Comparison of ENCODE assay signal across 24 cellular contexts in genomic region chr1:15360681-15361080, GRCh38. TPM values are rescaled to one million over a fixed set of nuclear protein-coding genes. Genes with fewer than 3 reads are reported as not detected.
A peak's percentile ranks its signal among the peaks of the same experiment; 100 is the strongest.
DNase-seq lines count a peak whose midpoint lies in the region; ATAC-seq and TF ChIP-seq lines count a peak whose summit lies in the region.
"Had no signal": no experiment of that assay in that cellular context is flagged by ENCODE, and none has a peak within 500 bp of the region (broad histone marks: within the 10 kb centered on the region; RNA-seq: fewer than 3 reads in every experiment).

No MANE protein-coding gene starts in this region.

- H3K27ac ChIP-seq in GM23338 (ENCODE audit: low read depth) (no peak overlapping the region), neuronal stem cell (replicated peaks; ENCODE audit: low read length) (no peak overlapping the region)
- H3K27ac ChIP-seq: BLaER1 treated with 17β-estradiol and CSF1 and Interleukin-3, amounts not matched to agents 10 nM and 100 nM; C4-2B had no signal

- no peak overlapping the region for H3K4ac ChIP-seq in neuronal stem cell (ENCODE audit: low read length)

- no peak overlapping the region for H2BK5ac ChIP-seq in neuronal stem cell (ENCODE audit: low read length)

- no peaks in the 10 kb centered on the region for H3K9me2 ChIP-seq in GM23338 (ENCODE audit: insufficient read depth)

- H3K14ac ChIP-seq in neuronal stem cell (ENCODE audit: low read length): no peak overlapping the region

- no peak for ATAC-seq in GM23338
- ATAC-seq: GM12878 had no signal

- no peak overlapping the region for H2BK12ac ChIP-seq in neuronal stem cell (ENCODE audit: low read length)

- H3K36me3 Mint-ChIP-seq in GM23338 (ENCODE audit: low read depth): no peaks in the 10 kb centered on the region
- no peaks in the 10 kb centered on the region for H3K36me3 Mint-ChIP-seq in neural crest cell (ENCODE audit: low read depth)
- H3K36me3 Mint-ChIP-seq: CD4-positive, alpha-beta memory T cell; CD4-positive, CD25-positive, alpha-beta regulatory T cell; CD8-positive, alpha-beta memory T cell had no signal

- H2AK5ac ChIP-seq in neuronal stem cell (ENCODE audit: low read depth, low read length): no peak overlapping the region

- no peaks in the 10 kb centered on the region for H3K36me3 ChIP-seq in GM23338 (ENCODE audit: insufficient read depth)
- no peaks in the 10 kb centered on the region for H3K36me3 ChIP-seq in neuronal stem cell (replicated peaks in 1 of 2; ENCODE audit: control insufficient read depth in 2 of 2, insufficient read depth in 2 of 2, low read length in 2 of 2)
- H3K36me3 ChIP-seq: BLaER1 treated with 17β-estradiol and CSF1 and Interleukin-3, amounts not matched to agents 10 nM and 100 nM had no signal

- no CpG with 5 or more reads among the region's 14 CpGs for WGBS in neuronal stem cell (ENCODE audit: extremely low coverage in 2 of 2, insufficient read length in 2 of 2, insufficient replicate concordance in 1 of 2), 2 donors

- H3F3A ChIP-seq in GM23338 (replicated peaks; ENCODE audit: low read depth): no peaks in the 10 kb centered on the region

- H3K9me3 Mint-ChIP-seq in GM23338: no peaks in the 10 kb centered on the region
- peaks cover 3% of the 10 kb centered on the region for H3K9me3 Mint-ChIP-seq in neural crest cell
- H3K9me3 Mint-ChIP-seq: CD4-positive, alpha-beta memory T cell; CD4-positive, CD25-positive, alpha-beta regulatory T cell; CD8-positive, alpha-beta memory T cell had no signal

- H3K27me3 Mint-ChIP-seq in GM23338 (ENCODE audit: insufficient read depth, low read depth, poor library complexity) (peaks cover 2% of the 10 kb centered on the region), neural crest cell (ENCODE audit: low read depth) (no peaks in the 10 kb centered on the region)
- H3K27me3 Mint-ChIP-seq: B cell; CD4-positive, alpha-beta memory T cell had no signal

- H3K27me3 ChIP-seq in GM23338 (ENCODE audit: insufficient read depth) (no peaks in the 10 kb centered on the region), neuronal stem cell (ENCODE audit: control insufficient read depth in 3 of 3, insufficient read depth in 3 of 3, low read depth in 1 of 3, low read length in 3 of 3) (no peaks in the 10 kb centered on the region)
- H3K27me3 ChIP-seq: BLaER1 treated with 17β-estradiol and CSF1 and Interleukin-3, amounts not matched to agents 10 nM and 100 nM had no signal

- no peaks in the 10 kb centered on the region for H3K9me3 ChIP-seq in neuronal stem cell (replicated peaks in 1 of 2; ENCODE audit: control insufficient read depth in 2 of 2, insufficient read depth in 1 of 2, low read depth in 1 of 2, low read length in 2 of 2)
- H3K9me3 ChIP-seq: BLaER1 treated with 17β-estradiol and CSF1 and Interleukin-3, amounts not matched to agents 10 nM and 100 nM had no signal

- no peak overlapping the region; the same call in 1 of the 2 replicates for H3K27ac Mint-ChIP-seq in GM23338
- H3K27ac Mint-ChIP-seq in neural crest cell (ENCODE audit: unreplicated experiment): peak overlapping the region; percentile 10
- H3K27ac Mint-ChIP-seq: B cell; CD4-positive, CD25-positive, alpha-beta regulatory T cell had no signal

- no peak overlapping the region for H3K23ac ChIP-seq in neuronal stem cell (ENCODE audit: low read depth, low read length, poor library complexity)

- H3K4me1 ChIP-seq in GM23338 (ENCODE audit: insufficient read depth) (peaks cover 7% of the 10 kb centered on the region; the same call in 1 of the 2 replicates), neuronal stem cell (ENCODE audit: control insufficient read depth in 2 of 2, insufficient read depth in 1 of 2, low read depth in 1 of 2, low read length in 2 of 2) (peaks cover 6 to 19% of the 10 kb centered on the region in 2 donors)

- H3K4me1 Mint-ChIP-seq in GM23338 (peaks cover 5% of the 10 kb centered on the region; the same call in 2 of the 3 replicates), neural crest cell (peaks cover 51% of the 10 kb centered on the region)
- H3K4me1 Mint-ChIP-seq: B cell had no signal

- H4K20me1 ChIP-seq in GM23338 (replicated peaks; ENCODE audit: insufficient read depth): no peaks in the 10 kb centered on the region
- H4K20me1 ChIP-seq: BLaER1 treated with 17β-estradiol and CSF1 and Interleukin-3, amounts not matched to agents 10 nM and 100 nM had no signal

- no peaks in the 10 kb centered on the region for H3K79me2 ChIP-seq in GM23338 (replicated peaks; ENCODE audit: insufficient read depth)

- H3K4me2 ChIP-seq in GM23338 (no peak overlapping the region), neuronal stem cell (ENCODE audit: insufficient read depth, low read length, poor library complexity, severe bottlenecking) (no peak overlapping the region)
- H3K4me2 ChIP-seq: BLaER1 treated with 17β-estradiol and CSF1 and Interleukin-3, amounts not matched to agents 10 nM and 100 nM had no signal

- DNase-seq in GM23338 (ENCODE audit: low spot score) (no peak), neural crest cell (ENCODE audit: low read depth, low spot score) (peak; percentile 10), neuronal stem cell (ENCODE audit: low spot score) (no peak), activated gamma-delta T cell (lab: John Stamatoyannopoulos, UW) (no peak), SW 1271 (lab: John Stamatoyannopoulos, UW) (no peak), T-helper 1 cell (no peak), NCI-H2196 treated with DMSO at 0.1 percent for 48 hours (lab: John Stamatoyannopoulos, UW; ENCODE audit: unreplicated experiment) (no peak)
- DNase-seq: 8988T; AML-193; CD4-positive, alpha-beta memory T cell; CD4-positive, CD25-positive, alpha-beta regulatory T cell; CD8-positive, alpha-beta memory T cell; COR-L47; DMS 273 treated with DMSO at 0.1 percent for 48 hours; DMS153; DMS53; DMS79; DND-41; EL; GDM1 had no signal

- H3K4me3 Mint-ChIP-seq in GM23338 (no peak overlapping the region), neural crest cell (no peak overlapping the region)
- H3K4me3 Mint-ChIP-seq: B cell; CD4-positive, alpha-beta memory T cell; CD8-positive, alpha-beta memory T cell had no signal

- H4K91ac ChIP-seq in neuronal stem cell (ENCODE audit: low read depth, low read length, poor library complexity): no peak overlapping the region

- H4K8ac ChIP-seq in neuronal stem cell (ENCODE audit: low read depth, low read length): no peak overlapping the region

- no peak overlapping the region for H3K4me3 ChIP-seq in GM23338
- H3K4me3 ChIP-seq in neuronal stem cell (ENCODE audit: low read length in 2 of 2): no peak overlapping the region
- H3K4me3 ChIP-seq: BLaER1 treated with 17β-estradiol and CSF1 and Interleukin-3, amounts not matched to agents 10 nM and 100 nM; GM12878 had no signal

- H3K18ac ChIP-seq in neuronal stem cell (ENCODE audit: low read length): no peak overlapping the region

- 0 out of 2 replicates have a peak overlapping the region, but pooled peaks have one; percentile 38 for H2AFZ ChIP-seq in GM23338
- peak overlapping the region; percentile 50 for H2AFZ ChIP-seq in neuronal stem cell (ENCODE audit: low read length)

- TF ChIP-seq CTCF in GM23338 (conservative IDR thresholded peaks at IDR 0.05; ENCODE audit: low read depth in 2 of 2) (no peak), neural crest cell (conservative IDR thresholded peaks at IDR 0.05) (no peak)

- no peaks in the 10 kb centered on the region for H3K79me1 ChIP-seq in neuronal stem cell (ENCODE audit: low read depth, low read length)

- no peak overlapping the region for H2BK120ac ChIP-seq in neuronal stem cell (ENCODE audit: low read depth, low read length)

- no peak overlapping the region for H2BK15ac ChIP-seq in neuronal stem cell (ENCODE audit: low read length)

- no peak overlapping the region for H3K9ac ChIP-seq in neuronal stem cell (ENCODE audit: low read depth, low read length, poor library complexity)
- H3K9ac ChIP-seq: BLaER1 treated with 17β-estradiol and CSF1 and Interleukin-3, amounts not matched to agents 10 nM and 100 nM had no signal

TF ChIP-seq in GM23338, 12 proteins besides CTCF, POLR2A, EP300 and RAD21 (continues in another document):
- TF ChIP-seq EZH2phosphoT487 (IDR thresholded peaks at IDR 0.05; ENCODE audit: unreplicated experiment) (no peak), REST (IDR thresholded peaks at IDR 0.05; ENCODE audit: unreplicated experiment) (no peak)

RNA-seq across cellular contexts. Expression of gene EFHD2, which starts 49.0 kb away (rescaled TPM):
- total RNA-seq in GM23338 (2014; rRNA removed; shearing (Covaris generic)): 22.8 and 23.7 TPM in 2 replicates
- 19.3 and 22.8 TPM in 2 replicates for polyA plus RNA-seq in GM23338 (2016; fragmentation: Nextera tagmentation; extraction: Ambion mirVana)
- 22.4 and 23.0 TPM in 2 replicates for total RNA-seq in neural crest cell
- polyA plus RNA-seq in neuronal stem cell (2013, experiment 1 of 2): 12.5 TPM
- polyA plus RNA-seq in neuronal stem cell (2013, experiment 2 of 2): 12.8 TPM
